In the genomic region with DNA sequence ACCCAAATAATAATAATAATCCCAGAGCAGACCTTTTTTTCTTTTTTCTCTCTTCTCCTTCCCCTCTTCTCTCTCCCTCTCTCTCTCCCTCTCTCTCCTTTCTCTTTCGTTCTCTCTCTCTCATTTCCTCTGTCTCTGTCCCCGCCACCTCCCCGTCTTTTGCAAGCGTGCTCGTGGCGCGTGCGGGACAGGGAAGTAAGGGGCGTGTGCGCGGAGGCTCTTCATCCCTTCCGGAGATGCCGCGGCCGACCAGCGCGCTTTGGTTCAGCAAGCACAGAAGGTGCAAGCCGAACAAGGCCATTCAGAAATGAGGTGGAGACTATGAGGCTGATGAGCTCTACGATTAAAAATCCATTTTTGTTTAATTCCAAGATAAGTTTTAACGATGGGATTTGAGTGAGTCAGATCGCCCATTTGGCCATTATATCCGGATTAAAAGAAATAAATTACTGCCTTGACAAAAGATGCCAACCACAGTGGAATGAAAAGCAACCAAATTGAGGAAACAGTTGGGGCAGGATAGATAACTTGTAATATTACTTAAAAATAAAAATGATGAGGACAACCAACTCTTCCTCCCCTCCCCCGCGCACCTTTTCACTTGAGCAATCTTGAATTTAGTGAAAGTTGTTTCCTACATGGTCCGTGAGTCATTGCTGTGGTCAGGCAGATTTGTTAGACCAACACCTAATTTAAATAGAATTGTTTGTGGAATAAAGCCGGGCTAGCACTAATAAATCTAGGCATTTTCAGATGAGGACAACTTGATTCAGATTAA, we compare ENCODE assay signal across 8 cellular contexts. TPM values are rescaled to one million over a fixed set of nuclear protein-coding genes. Genes with fewer than 3 reads are reported as not detected.
DNase-seq lines count a peak whose midpoint lies in the region; ATAC-seq, FAIRE-seq and TF ChIP-seq lines count a peak whose summit lies in the region.

No MANE protein-coding gene starts in this region.

- in situ Hi-C loops in transverse colon (cut with MboI; ENCODE audit: low pct_ligation_motif_present in 1 of 4, low pct_unique_long_range_greater_than_20kb in 1 of 4, low sequenced_read_pairs in 3 of 4): no loop called here

- no peak for TF ChIP-seq POLR2A in transverse colon (IDR thresholded peaks at IDR 0.05)

- 17 to 50% methylated on average over 8 to 26 of the region's 26 CpGs for WGBS in transverse colon (ENCODE audit: low coverage in 1 of 2), 2 donors

- H3K4me1 Mint-ChIP-seq in neural crest cell: peaks cover 60% of the 10 kb centered on the region

- DNase-seq in NOMO-1 treated with DMSO at 0.1 percent for 48 hours (lab: John Stamatoyannopoulos, UW; ENCODE audit: unreplicated experiment) (peak; percentile 68), fibroblast of mammary gland (ENCODE audit: low read depth) (peak; percentile 59), neural crest cell (ENCODE audit: low read depth, low spot score) (no peak), transverse colon (peak; percentile 58), BE2C (no peak)
- DNase-seq in activated T-cell treated with anti-CD3 and anti-CD28 coated beads, Interleukin-2, amount 50 U/mL, for 48 hours: peak; percentile 68 to 70

- ATAC-seq in HG02623 (IDR thresholded peaks at IDR 0.05; ENCODE audit: unreplicated experiment): no peak

- H3K4me3 ChIP-seq in fibroblast of mammary gland (ENCODE audit: control insufficient read depth, low read depth, low read length) (peak overlapping the region; percentile 67), transverse colon (peak overlapping the region; percentile 62 to 82 (median 74)), BE2C (ENCODE audit: low read depth, low read length) (no peak overlapping the region)

- no peak overlapping the region for H3K27ac Mint-ChIP-seq in neural crest cell (ENCODE audit: unreplicated experiment)

- no peaks in the 10 kb centered on the region for H3K36me3 Mint-ChIP-seq in neural crest cell (ENCODE audit: low read depth)

- peaks cover 63% of the 10 kb centered on the region for H3K27me3 Mint-ChIP-seq in neural crest cell (ENCODE audit: low read depth)

- no peaks in the 10 kb centered on the region for H3K9me3 ChIP-seq in transverse colon
- no peaks in the 10 kb centered on the region for H3K9me3 ChIP-seq in BE2C

- H3K9me3 Mint-ChIP-seq in neural crest cell: no peaks in the 10 kb centered on the region

- H3K27me3 ChIP-seq in transverse colon (peaks cover 12% of the 10 kb centered on the region), BE2C (peaks cover 51% of the 10 kb centered on the region)

- H3K4me1 ChIP-seq in transverse colon (peaks cover 0 to 62% (median 12%) of the 10 kb centered on the region in 4 donors), BE2C (no peaks in the 10 kb centered on the region)

- intact Hi-C loops in transverse colon (cut with DNase I; ENCODE audit: low total_unique reads): no loop called here

- H3K36me3 ChIP-seq in transverse colon: no peaks in the 10 kb centered on the region
- H3K36me3 ChIP-seq in BE2C: no peaks in the 10 kb centered on the region

- no peak for TF ChIP-seq EP300 in transverse colon (IDR thresholded peaks at IDR 0.05; ENCODE audit: low read depth)

- peak; percentile 42 for FAIRE-seq in G401.6 (lab: Jason Lieb, UNC)

- H3K27ac ChIP-seq in transverse colon: peak overlapping the region; percentile 88 to 93 (median 88)

- H3K4me3 Mint-ChIP-seq in neural crest cell: peak overlapping the region; percentile 96

- TF ChIP-seq CTCF in fibroblast of mammary gland (conservative IDR thresholded peaks at IDR 0.05; ENCODE audit: control insufficient read depth, insufficient read depth, low read depth, low read length): no peak
- no peak for TF ChIP-seq CTCF in neural crest cell (conservative IDR thresholded peaks at IDR 0.05)
- TF ChIP-seq CTCF in transverse colon (IDR thresholded peaks at IDR 0.05): no peak
- no peak for TF ChIP-seq CTCF in BE2C (IDR thresholded peaks at IDR 0.05; ENCODE audit: low read depth, low read length)

RNA-seq across cellular contexts. Expression of gene AMIGO2, which starts 1.2 kb away (rescaled TPM):
- total RNA-seq in neural crest cell: 4.8 and 5.4 TPM in 2 replicates
- total RNA-seq in transverse colon: 1 to 10 TPM; 4.5 to 6.7 (median 6.6) TPM
- polyA plus RNA-seq in BE2C (2012; ENCODE audit: insufficient read depth, insufficient read length, low read depth): not detected

RNA-seq across cellular contexts. Expression of gene PCED1B, which starts 1.5 kb away (rescaled TPM):
- total RNA-seq in neural crest cell: 0.47 and 0.75 TPM in 2 replicates
- 10 to 100 TPM in 1 of 4 donors, 1 to 10 TPM in 2, not detected in 1; 2.7 to 52.0 (median 3.0) TPM for total RNA-seq in transverse colon
- polyA plus RNA-seq in BE2C (2012; ENCODE audit: insufficient read depth, insufficient read length, low read depth): not detected

Comparison
In these comparisons a context has a peak if more than half of its experiments do, and no peak if none do; other contexts are left out.
1. DNase-seq: peak in NOMO-1 treated with DMSO at 0.1 percent for 48 hours (single experiment), activated T-cell treated with anti-CD3 and anti-CD28 coated beads, Interleukin-2, amount 50 U/mL, for 48 hours (2 of 2), fibroblast of mammary gland (single experiment) and transverse colon (single experiment); none in neural crest cell (single experiment) and BE2C (single experiment).